ENCODE assay signal across 32 cellular contexts in the genomic region with DNA sequence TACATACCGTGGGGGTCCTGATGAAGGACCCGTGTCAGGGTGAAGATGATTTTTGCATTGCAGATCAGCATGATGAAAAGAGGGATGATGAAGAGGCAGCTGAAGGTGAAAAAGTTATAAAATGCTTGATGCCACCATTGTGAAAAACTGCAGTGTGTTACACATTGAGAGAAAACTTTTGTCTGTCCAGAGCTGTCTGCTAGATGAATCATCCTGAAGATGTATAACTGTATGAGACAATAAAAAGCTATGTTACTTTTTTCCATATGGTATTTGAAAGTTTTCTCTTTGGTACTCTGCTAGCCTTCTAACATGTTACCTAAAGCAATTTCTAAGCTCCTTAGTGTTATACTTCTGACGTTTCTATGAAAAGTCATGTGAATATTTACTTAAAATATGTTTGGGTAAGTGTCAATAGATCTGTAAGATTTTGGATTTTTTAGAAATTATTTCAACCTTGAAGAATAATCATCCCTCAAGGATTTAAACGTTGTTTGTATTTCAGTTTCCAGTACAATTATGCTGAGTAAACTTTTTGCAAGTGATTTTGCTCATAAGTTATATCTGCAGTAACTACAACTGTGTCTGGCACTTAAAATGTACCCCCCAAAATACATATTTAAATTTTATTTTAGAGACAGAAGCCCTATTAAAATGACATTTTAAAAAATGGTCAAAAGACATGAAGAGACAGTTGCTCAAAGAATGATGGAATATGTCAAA. TPM values are rescaled to one million over a fixed set of nuclear protein-coding genes. Genes with fewer than 3 reads are reported as not detected.
A peak's percentile ranks its signal among the peaks of the same experiment; 100 is the strongest.
DNase-seq lines count a peak whose midpoint lies in the region; FAIRE-seq and TF ChIP-seq lines count a peak whose summit lies in the region.
"Had no signal": no experiment of that assay in that cellular context is flagged by ENCODE, and none has a peak within 500 bp of the region (broad histone marks: within the 10 kb centered on the region; RNA-seq: fewer than 3 reads in every experiment).

No MANE protein-coding gene starts in this region.

- H3K4me3 ChIP-seq in GM23248: peak overlapping the region; percentile 42; the same call in 1 of the 2 replicates
- H3K4me3 ChIP-seq in brain microvascular endothelial cell (ENCODE audit: low read depth, low read length): no peak overlapping the region
- H3K4me3 ChIP-seq in keratinocyte (ENCODE audit: control insufficient read depth in 2 of 3, extremely low read depth in 1 of 3, insufficient read depth in 2 of 3, low read depth in 1 of 3, low read length in 3 of 3): no peak overlapping the region
- no peak overlapping the region for H3K4me3 ChIP-seq in Peyer's patch
- H3K4me3 ChIP-seq: GM23338, heart right ventricle, MG63, sigmoid colon, thoracic aorta had no signal

- dilution Hi-C loops in keratinocyte (cut with MboI; ENCODE audit: extremely low pct_ligation_motif_present, low sequenced_read_pairs): no loop called here

- H3K27me3 ChIP-seq in GM23248 (replicated peaks; ENCODE audit: insufficient read depth) (no peaks in the 10 kb centered on the region), brain microvascular endothelial cell (replicated peaks) (no peaks in the 10 kb centered on the region), keratinocyte (ENCODE audit: control insufficient read depth, extremely low read depth, insufficient read depth, low read length) (no peaks in the 10 kb centered on the region), Peyer's patch (no peaks in the 10 kb centered on the region)
- H3K27me3 ChIP-seq: heart right ventricle, MG63, sigmoid colon had no signal

- H3K27ac ChIP-seq in GM23248 (peak overlapping the region; percentile 35), brain microvascular endothelial cell (no peak overlapping the region), keratinocyte (ENCODE audit: control insufficient read depth, insufficient read depth, low read length) (no peak overlapping the region), Peyer's patch (no peak overlapping the region)
- H3K27ac ChIP-seq: heart right ventricle, sigmoid colon, thoracic aorta had no signal

- H3K79me2 ChIP-seq in GM23248 (ENCODE audit: insufficient read depth) (no peaks in the 10 kb centered on the region), keratinocyte (ENCODE audit: control insufficient read depth, insufficient read depth, low read length) (no peaks in the 10 kb centered on the region)

- FAIRE-seq in keratinocyte (lab: Jason Lieb, UNC): peak; percentile 79

- peaks cover 17% of the 10 kb centered on the region for H3K4me1 ChIP-seq in GM23248 (ENCODE audit: insufficient read depth)
- H3K4me1 ChIP-seq in keratinocyte (ENCODE audit: control insufficient read depth, extremely low read depth, insufficient read depth, low read length): peaks cover 25% of the 10 kb centered on the region
- H3K4me1 ChIP-seq in Peyer's patch: no peaks in the 10 kb centered on the region
- H3K4me1 ChIP-seq: Caco-2, sigmoid colon had no signal

- H3K9me1 ChIP-seq in keratinocyte (ENCODE audit: control insufficient read depth, extremely low read depth, insufficient read depth, low read length): peaks cover 3% of the 10 kb centered on the region

- in situ Hi-C loops in GM23248 (cut with MboI) (no loop called here), brain microvascular endothelial cell (cut with HindIII; ENCODE audit: low pct_ligation_motif_present, low sequenced_read_pairs) (no loop called here)

- H3K36me3 ChIP-seq in GM23248 (ENCODE audit: low read depth) (no peaks in the 10 kb centered on the region), brain microvascular endothelial cell (replicated peaks) (no peaks in the 10 kb centered on the region), keratinocyte (ENCODE audit: control insufficient read depth in 2 of 2, extremely low read depth in 1 of 2, insufficient read depth in 2 of 2, low read length in 2 of 2) (no peaks in the 10 kb centered on the region), Peyer's patch (no peaks in the 10 kb centered on the region)
- H3K36me3 ChIP-seq: heart right ventricle, MG63, sigmoid colon, thoracic aorta had no signal

- TF ChIP-seq CTCF in brain microvascular endothelial cell (IDR thresholded peaks at IDR 0.05; ENCODE audit: low read depth, low read length, missing control alignments): no peak
- no peak for TF ChIP-seq CTCF in keratinocyte (optimal IDR thresholded peaks at IDR 0.05 in 1 of 3, IDR thresholded peaks at IDR 0.05 in 1 of 3, conservative IDR thresholded peaks at IDR 0.05 in 1 of 3; ENCODE audit: extremely low read depth in 1 of 3, insufficient read depth in 2 of 3, low read length in 3 of 3)
- TF ChIP-seq CTCF in Peyer's patch (IDR thresholded peaks at IDR 0.05): no peak
- no peak for TF ChIP-seq CTCF in GM10266 (IDR thresholded peaks at IDR 0.05; ENCODE audit: control insufficient read depth, insufficient read depth, low read depth, missing control alignments)

- no peaks in the 10 kb centered on the region for H3K9me2 ChIP-seq in GM23248 (ENCODE audit: insufficient read depth)

- H2AFZ ChIP-seq in GM23248: peak overlapping the region; percentile 43
- peak overlapping the region; percentile 14 for H2AFZ ChIP-seq in keratinocyte (ENCODE audit: control insufficient read depth, low read length)
- H2AFZ ChIP-seq: GM23338 had no signal

- DNase-seq in GM23248: peak; percentile 78
- DNase-seq in RKO (ENCODE audit: low spot score): peak; percentile 18
- peak; percentile 16 for DNase-seq in brain microvascular endothelial cell
- DNase-seq in keratinocyte (ENCODE audit: low read depth, low spot score): no peak
- DNase-seq in DMS53 treated with DMSO at 0.1 percent for 48 hours (lab: John Stamatoyannopoulos, UW; ENCODE audit: unreplicated experiment): no peak
- no peak for DNase-seq in Peyer's patch
- no peak for DNase-seq in iPS-NIHi7 (ENCODE audit: extremely low spot score)
- no peak for DNase-seq in GM10266 (ENCODE audit: extremely low spot score)
- DNase-seq: activated CD4-positive, alpha-beta T cell treated with anti-CD3 and anti-CD28 coated beads for 1 hour; activated CD8-positive, alpha-beta T cell treated with anti-CD3 and anti-CD28 coated beads for 36 hours; C1 segment of cervical spinal cord; Caco-2; DMS79; heart right ventricle; MG63; NCI-H2081; NCI-H2227 treated with DMSO at 0.1 percent for 48 hours; NCI-H69; sigmoid colon; stimulated activated CD4-positive, alpha-beta T cell treated with anti-CD3 and anti-CD28 coated beads, Interleukin-15, amount 100 ng/mL, for 24 hours; stimulated activated naive CD4-positive, alpha-beta T cell treated with Interleukin-2 at 50 U/mL for 16 hours had no signal

- 0 out of 2 replicates have a peak overlapping the region, but pooled peaks have one; percentile 9 for H3K9ac ChIP-seq in GM23248
- no peak overlapping the region for H3K9ac ChIP-seq in keratinocyte (ENCODE audit: control insufficient read depth, extremely low read depth, insufficient read depth, low read length)

- H3F3A ChIP-seq in GM23248 (ENCODE audit: insufficient read depth): peaks cover 20% of the 10 kb centered on the region; the same call in 1 of the 2 replicates

- H4K20me1 ChIP-seq in GM23248 (ENCODE audit: insufficient read depth): no peaks in the 10 kb centered on the region
- H4K20me1 ChIP-seq in keratinocyte (ENCODE audit: control insufficient read depth, extremely low read depth, insufficient read depth, low read length): no peaks in the 10 kb centered on the region

- H3K4me2 ChIP-seq in GM23248 (ENCODE audit: unreplicated experiment): peak overlapping the region; percentile 48
- H3K4me2 ChIP-seq in keratinocyte (ENCODE audit: control insufficient read depth, extremely low read depth, insufficient read depth, low read depth, low read length): no peak overlapping the region
- H3K4me2 ChIP-seq: GM23338 had no signal

- WGBS in GM23248 (ENCODE audit: low coverage in 1 of 2, low lambda C conversion rate in 2 of 2, missing lambda C conversion rate in 2 of 2), 2 experiments: 43 to 44% methylated on average over 4 of the region's 4 CpGs

- H3K9me3 ChIP-seq in GM23248 (ENCODE audit: low read depth) (no peaks in the 10 kb centered on the region), keratinocyte (ENCODE audit: control insufficient read depth, low read depth, low read length) (no peaks in the 10 kb centered on the region), Peyer's patch (no peaks in the 10 kb centered on the region)
- H3K9me3 ChIP-seq: Caco-2, heart right ventricle, MG63, sigmoid colon, thoracic aorta had no signal

- TF ChIP-seq POLR2A in Peyer's patch (IDR thresholded peaks at IDR 0.05): no peak

RNA-seq across cellular contexts. Expression of a gene that starts 9.5 kb away (rescaled TPM):
- total RNA-seq in GM23248 (2014; rRNA removed; shearing (Covaris generic)): not detected in 2 replicates
- polyA plus RNA-seq in GM23248 (2016; fragmentation: Nextera tagmentation; extraction: Ambion mirVana) (0.08 TPM in 1 of 2 replicates, not detected in the other), keratinocyte (0.17 to 0.45 TPM (median 0.24 TPM) in 3 replicates)
- not detected for polyA plus RNA-seq in keratinocyte (2011; ENCODE audit: low read depth)
- polyA plus RNA-seq in keratinocyte (2011; cell fraction: cytosol; rRNA removed): 0.04 and 0.07 TPM in 2 replicates
- 0.33 and 0.35 TPM in 2 replicates for polyA plus RNA-seq in keratinocyte (2011; cell fraction: nucleus; rRNA removed)
- polyA plus RNA-seq in keratinocyte (2012; ENCODE audit: low replicate concordance): 0.21 TPM in 1 of 2 replicates, not detected in the other
- 0.20 to 0.51 TPM in 2 of 3 replicates, not detected in the other for polyA minus RNA-seq in keratinocyte
- not detected for polyA minus RNA-seq in keratinocyte (2011; cell fraction: cytosol; rRNA and poly(A)+ RNA removed)
- polyA minus RNA-seq in keratinocyte (2011; cell fraction: nucleus; rRNA and poly(A)+ RNA removed): 0.21 and 0.70 TPM in 2 replicates
- total RNA-seq in Peyer's patch: not detected
- total RNA-seq: activated CD8-positive, alpha-beta T cell treated with anti-CD3 and anti-CD28 coated beads for 36 hours; activated T-helper 2 cell treated with anti-CD3 and anti-CD28 coated beads, Interferon-gamma antibody, Interleukin-2, Interleukin-4, amounts not matched to agents 10 μg/mL and 5 μg/mL and 100 μg/mL, durations not matched to agents 14 hours and 24 hours and 36 hours; Caco-2; cerebellum; GM23338; heart right ventricle; left lobe of liver; mesenteric fat pad; myocyte; progenitor cell of endocrine pancreas; sigmoid colon; SK-MEL-5; thoracic aorta had no signal
- polyA plus RNA-seq: AG04450, heart right ventricle, IgD-negative memory B cell, sigmoid colon had no signal

RNA-seq across cellular contexts. Expression of a gene that starts 43.8 kb away (rescaled TPM):
- total RNA-seq in GM23248 (2014; rRNA removed; shearing (Covaris generic)): 61.9 and 250 TPM in 2 replicates
- polyA plus RNA-seq in GM23248 (2016; fragmentation: Nextera tagmentation; extraction: Ambion mirVana) (32.6 and 38.8 TPM in 2 replicates), keratinocyte (142 to 250 TPM (median 221 TPM) in 3 replicates)
- 23.3 TPM for polyA plus RNA-seq in keratinocyte (2011; ENCODE audit: low read depth)
- polyA plus RNA-seq in keratinocyte (2011; cell fraction: cytosol; rRNA removed): 121 and 215 TPM in 2 replicates
- 251 and 367 TPM in 2 replicates for polyA plus RNA-seq in keratinocyte (2011; cell fraction: nucleus; rRNA removed)
- 23.6 and 108 TPM in 2 replicates for polyA plus RNA-seq in keratinocyte (2012; ENCODE audit: low replicate concordance)
- 50.0 to 680 TPM (median 278 TPM) in 3 replicates for polyA minus RNA-seq in keratinocyte
- polyA minus RNA-seq in keratinocyte (2011; cell fraction: cytosol; rRNA and poly(A)+ RNA removed): 155 TPM
- polyA minus RNA-seq in keratinocyte (2011; cell fraction: nucleus; rRNA and poly(A)+ RNA removed): 208 and 450 TPM in 2 replicates
- 10 to 100 TPM; 18.1 to 69.7 (median 43.3) TPM for total RNA-seq in Peyer's patch

Comparison
In these comparisons a context has a peak if more than half of its experiments do, and no peak if none do; other contexts are left out.
1. DNase-seq: peak in GM23248 (single experiment), RKO (single experiment) and brain microvascular endothelial cell (single experiment); none in keratinocyte (single experiment), DMS53 treated with DMSO at 0.1 percent for 48 hours (single experiment), Peyer's patch (0 of 3), iPS-NIHi7 (single experiment) and GM10266 (single experiment).